8 cellular contexts compared by ENCODE assay signal in genomic region chr1:31065310-31066217, GRCh38. TPM values are rescaled to one million over a fixed set of nuclear protein-coding genes. Genes with fewer than 3 reads are reported as not detected.
DNase-seq lines count a peak whose midpoint lies in the region; ATAC-seq and TF ChIP-seq lines count a peak whose summit lies in the region.

Gene PUM1 (minus strand): TSS chr1:31065717. CDS start chr1:31059566, 6,151 bp downstream.

- H3K27me3 ChIP-seq in RWPE2 (ENCODE audit: insufficient read depth, poor library complexity, severe bottlenecking) = no peaks in the 10 kb centered on the region

- peak; percentile 98 for DNase-seq in EL
- peak; percentile 97 for DNase-seq in H4 (ENCODE audit: low spot score)
- peak; percentile 98 for DNase-seq in LoVo (ENCODE audit: low spot score)
- peak; percentile 100 for DNase-seq in RWPE2 (ENCODE audit: low spot score)
- peak; percentile 98 for DNase-seq in activated T-helper 9 cell treated with anti-CD3 and anti-CD28 coated beads, Interleukin-2, amount 50 U/mL, for 16 hours (ENCODE audit: low read depth)
- peak; percentile 98 for DNase-seq in fibroblast of pulmonary artery (ENCODE audit: low read depth)

- H3K27ac Mint-ChIP-seq in nephron = peak within 1 kb of the TSS; percentile 100
- peak within 1 kb of the TSS; percentile 100 for H3K27ac Mint-ChIP-seq in stimulated activated naive CD8-positive, alpha-beta T cell treated with anti-CD3 and anti-CD28 coated beads, Interleukin-15, Interleukin-2, amounts not matched to agents 100 ng/mL and 50 ng/mL, for 24 hours

- H3K4me3 ChIP-seq in RWPE2 (ENCODE audit: severe bottlenecking) (peak within 1 kb of the TSS; percentile 67), fibroblast of pulmonary artery (replicated peaks; ENCODE audit: low read depth, low read length) (peak within 1 kb of the TSS; percentile 99)

- peaks cover 4% of the 10 kb centered on the region for H3K36me3 Mint-ChIP-seq in nephron (ENCODE audit: low read depth)
- peaks cover 28% of the 10 kb centered on the region for H3K36me3 Mint-ChIP-seq in stimulated activated naive CD8-positive, alpha-beta T cell treated with anti-CD3 and anti-CD28 coated beads, Interleukin-15, Interleukin-2, amounts not matched to agents 100 ng/mL and 50 ng/mL, for 24 hours (ENCODE audit: low read depth)

- H3K36me3 ChIP-seq in RWPE2 (ENCODE audit: low read depth) = peaks cover 16% of the 10 kb centered on the region

- TF ChIP-seq CTCF in RWPE2 (IDR thresholded peaks at IDR 0.05; ENCODE audit: poor library complexity, severe bottlenecking) (no peak), fibroblast of pulmonary artery (IDR thresholded peaks at IDR 0.05; ENCODE audit: low read length, missing control alignments) (no peak), nephron (IDR thresholded peaks at IDR 0.05; ENCODE audit: unreplicated experiment in 3 of 3) (no peak)

- peak; percentile 95 for ATAC-seq in RWPE2 (ENCODE audit: low read depth)

- no peaks in the 10 kb centered on the region for H3K27me3 Mint-ChIP-seq in nephron (ENCODE audit: low read depth)
- H3K27me3 Mint-ChIP-seq in stimulated activated naive CD8-positive, alpha-beta T cell treated with anti-CD3 and anti-CD28 coated beads, Interleukin-15, Interleukin-2, amounts not matched to agents 100 ng/mL and 50 ng/mL, for 24 hours = no peaks in the 10 kb centered on the region

- no peaks in the 10 kb centered on the region for H3K9me3 Mint-ChIP-seq in nephron
- H3K9me3 Mint-ChIP-seq in stimulated activated naive CD8-positive, alpha-beta T cell treated with anti-CD3 and anti-CD28 coated beads, Interleukin-15, Interleukin-2, amounts not matched to agents 100 ng/mL and 50 ng/mL, for 24 hours = no peaks in the 10 kb centered on the region

- peaks cover 20% of the 10 kb centered on the region for H3K4me1 Mint-ChIP-seq in nephron
- peaks cover 33% of the 10 kb centered on the region for H3K4me1 Mint-ChIP-seq in stimulated activated naive CD8-positive, alpha-beta T cell treated with anti-CD3 and anti-CD28 coated beads, Interleukin-15, Interleukin-2, amounts not matched to agents 100 ng/mL and 50 ng/mL, for 24 hours (ENCODE audit: low read depth)

- H3K27ac ChIP-seq in RWPE2 (ENCODE audit: poor library complexity, severe bottlenecking) = peak within 1 kb of the TSS; percentile 83

- peaks cover 5% of the 10 kb centered on the region for H3K4me1 ChIP-seq in RWPE2 (ENCODE audit: insufficient read depth, poor library complexity, severe bottlenecking)

- H3K9me3 ChIP-seq in RWPE2 (ENCODE audit: severe bottlenecking) = no peaks in the 10 kb centered on the region

- peak within 1 kb of the TSS; percentile 99 to 100 (median 100) for H3K4me3 Mint-ChIP-seq in nephron
- peak within 1 kb of the TSS; percentile 100 for H3K4me3 Mint-ChIP-seq in stimulated activated naive CD8-positive, alpha-beta T cell treated with anti-CD3 and anti-CD28 coated beads, Interleukin-15, Interleukin-2, amounts not matched to agents 100 ng/mL and 50 ng/mL, for 24 hours

RNA-seq across cellular contexts. Expression of gene PUM1, which starts in this region (rescaled TPM):
- 29.6 and 31.7 TPM in 2 replicates for total RNA-seq in H4 (2014; rRNA removed; shearing (Covaris generic))

Comparison
In these comparisons a context has a peak if more than half of its experiments do, and no peak if none do; other contexts are left out.
1. Peak in every context shown above with its lines: DNase-seq, ATAC-seq, H3K4me3 ChIP-seq and H3K27ac ChIP-seq.